In the genomic region with DNA sequence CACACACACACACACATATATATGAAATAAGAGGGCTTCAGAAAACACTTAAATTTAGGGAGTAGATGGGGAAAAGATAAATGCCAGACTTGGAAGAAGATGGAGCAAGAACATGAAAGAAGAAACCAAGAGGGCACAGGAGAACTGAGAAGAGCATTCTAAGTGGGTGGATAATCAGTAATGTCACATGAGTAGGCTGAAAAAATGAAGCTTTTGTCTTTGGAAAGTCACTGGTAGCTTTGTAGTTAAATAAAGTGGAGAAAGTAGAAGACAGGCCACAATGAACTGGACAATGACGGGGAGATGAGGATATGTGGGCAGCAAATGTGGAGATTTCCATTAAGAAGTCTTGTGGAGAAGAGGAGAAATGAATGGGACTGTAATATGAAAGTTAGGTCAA, we compare ENCODE assay signal across 1 cellular context.
TF ChIP-seq lines count a peak whose summit lies in the region.

No MANE protein-coding gene starts in this region.

TF ChIP-seq in A549, 52 proteins besides CTCF, POLR2A, EP300 and RAD21 (continued from another document):
- TF ChIP-seq, protein P1, sequence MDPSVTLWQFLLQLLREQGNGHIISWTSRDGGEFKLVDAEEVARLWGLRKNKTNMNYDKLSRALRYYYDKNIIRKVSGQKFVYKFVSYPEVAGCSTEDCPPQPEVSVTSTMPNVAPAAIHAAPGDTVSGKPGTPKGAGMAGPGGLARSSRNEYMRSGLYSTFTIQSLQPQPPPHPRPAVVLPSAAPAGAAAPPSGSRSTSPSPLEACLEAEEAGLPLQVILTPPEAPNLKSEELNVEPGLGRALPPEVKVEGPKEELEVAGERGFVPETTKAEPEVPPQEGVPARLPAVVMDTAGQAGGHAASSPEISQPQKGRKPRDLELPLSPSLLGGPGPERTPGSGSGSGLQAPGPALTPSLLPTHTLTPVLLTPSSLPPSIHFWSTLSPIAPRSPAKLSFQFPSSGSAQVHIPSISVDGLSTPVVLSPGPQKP (IDR thresholded peaks at IDR 0.05; ENCODE audit: low read depth, low read length) = no peak
- no peak for TF ChIP-seq CBX2 (IDR thresholded peaks at IDR 0.05; ENCODE audit: borderline replicate concordance, low read depth)
